ENCODE assay signal across 9 cellular contexts in the genomic region with DNA sequence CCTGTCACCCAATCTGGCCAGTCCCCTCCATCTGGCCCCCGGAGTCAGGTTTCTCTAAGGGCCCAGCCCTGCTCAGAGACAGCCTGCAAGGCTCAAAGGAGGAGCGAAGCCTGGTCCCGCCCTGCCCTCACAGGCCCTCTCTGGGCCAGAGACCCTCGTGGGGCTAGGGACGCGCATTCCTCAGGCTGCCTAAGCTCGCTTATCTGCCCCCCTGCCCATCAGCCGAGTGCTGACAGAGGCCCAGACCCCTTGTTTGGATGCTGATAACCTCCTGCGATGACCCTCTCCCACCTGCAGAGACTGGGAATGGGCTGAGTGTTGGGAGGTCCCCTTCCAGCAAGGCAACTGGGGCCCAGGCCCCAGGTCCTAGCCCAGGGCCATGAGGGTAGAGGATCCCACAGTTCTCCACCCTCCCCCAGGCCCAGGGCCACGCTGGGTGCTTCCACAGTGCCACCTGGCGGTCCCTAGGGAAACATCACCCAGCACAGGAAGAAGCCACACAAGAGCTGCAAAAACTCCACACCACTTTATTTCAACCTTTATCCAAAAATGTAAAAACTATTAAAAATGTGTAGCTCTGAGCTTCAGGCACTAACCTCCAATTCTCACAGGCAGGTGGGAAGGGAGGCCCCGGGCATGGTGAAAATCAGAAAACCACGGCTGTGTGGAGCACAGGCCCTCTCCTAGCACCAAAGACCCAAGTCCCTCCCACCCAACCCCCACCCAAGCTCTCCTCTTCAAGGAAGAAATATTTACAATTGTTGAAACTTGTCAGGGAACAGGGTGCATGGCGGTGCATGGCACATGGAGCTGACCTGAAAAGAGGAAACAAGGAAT. TPM values are rescaled to one million over a fixed set of nuclear protein-coding genes. Genes with fewer than 3 reads are reported as not detected.
DNase-seq lines count a peak whose midpoint lies in the region; ATAC-seq lines count a peak whose summit lies in the region.
"Had no signal": no experiment of that assay in that cellular context is flagged by ENCODE, and none has a peak within 500 bp of the region (broad histone marks: within the 10 kb centered on the region; RNA-seq: fewer than 3 reads in every experiment).

No MANE protein-coding gene starts in this region.

- peak overlapping the region; percentile 14 for H3K4me3 Mint-ChIP-seq in activated CD4-positive, alpha-beta memory T cell treated with anti-CD3 and anti-CD28 coated beads, Interleukin-2, amount 10 ng/mL, durations not matched to agents 7 days and 5 days

- H3K27ac Mint-ChIP-seq in activated CD4-positive, alpha-beta memory T cell treated with anti-CD3 and anti-CD28 coated beads, Interleukin-2, amount 10 ng/mL, durations not matched to agents 7 days and 5 days, result no peak overlapping the region

- peak; percentile 37 for ATAC-seq in GM21723 (IDR thresholded peaks at IDR 0.05; ENCODE audit: unreplicated experiment)
- no peak for ATAC-seq in HG02588 (IDR thresholded peaks at IDR 0.05; ENCODE audit: unreplicated experiment)

- H3K9me3 Mint-ChIP-seq in activated CD4-positive, alpha-beta memory T cell treated with anti-CD3 and anti-CD28 coated beads, Interleukin-2, amount 10 ng/mL, durations not matched to agents 7 days and 5 days, result no peaks in the 10 kb centered on the region

- POLR2A ChIA-PET in activated CD4-positive, alpha-beta memory T cell treated with anti-CD3 and anti-CD28 coated beads, Interleukin-2, amount 10 ng/mL, durations not matched to agents 7 days and 5 days (lab: Charles Lee), result interaction anchor here (0.7 to 2.6 kb wide), 7 partner anchors 9 to 179 kb away, joined by 3 to 11 read pairs (median 4); partner anchors contain the start of genes FBXW4 and OGA

- DNase-seq in C1 segment of cervical spinal cord (lab: John Stamatoyannopoulos, UW) (peak in 10 of 14 donors; percentile 6 to 63 (median 14)), NCI-H524 treated with DMSO at 0.1 percent for 48 hours (lab: John Stamatoyannopoulos, UW) (peak; percentile 28), midbrain (lab: John Stamatoyannopoulos, UW) (peak; percentile 65)
- DNase-seq in activated CD4-positive, alpha-beta memory T cell treated with anti-CD3 and anti-CD28 coated beads, Interleukin-2, amount 10 ng/mL, durations not matched to agents 7 days and 5 days, result peak; percentile 75
- peak; percentile 49 for DNase-seq in effector CD8-positive, alpha-beta T cell (lab: John Stamatoyannopoulos, UW)
- peak; percentile 85 for DNase-seq in stimulated activated CD8-positive, alpha-beta memory T cell treated with anti-CD3 and anti-CD28 coated beads, Interleukin-4, amount 100 ng/mL, for 48 hours

- peaks cover 23% of the 10 kb centered on the region for H3K27me3 Mint-ChIP-seq in activated CD4-positive, alpha-beta memory T cell treated with anti-CD3 and anti-CD28 coated beads, Interleukin-2, amount 10 ng/mL, durations not matched to agents 7 days and 5 days

- H3K36me3 Mint-ChIP-seq in activated CD4-positive, alpha-beta memory T cell treated with anti-CD3 and anti-CD28 coated beads, Interleukin-2, amount 10 ng/mL, durations not matched to agents 7 days and 5 days (ENCODE audit: low read depth), result peaks cover 24% of the 10 kb centered on the region

- CTCF ChIA-PET in activated CD4-positive, alpha-beta memory T cell treated with anti-CD3 and anti-CD28 coated beads, Interleukin-2, amount 10 ng/mL, durations not matched to agents 7 days and 5 days (lab: Charles Lee), result interaction anchor here (0.6 to 5.1 kb wide), 48 partner anchors 8 to 619 kb away, joined by 3 to 140 read pairs (median 4); partner anchors contain the start of genes DPCD, OGA and POLL

- peaks cover 60% of the 10 kb centered on the region for H3K4me1 Mint-ChIP-seq in activated CD4-positive, alpha-beta memory T cell treated with anti-CD3 and anti-CD28 coated beads, Interleukin-2, amount 10 ng/mL, durations not matched to agents 7 days and 5 days

RNA-seq across cellular contexts. Expression of gene NPM3, which starts 2.2 kb away (rescaled TPM):
- 10 to 100 TPM; 26.6 to 26.7 TPM for total RNA-seq in activated CD4-positive, alpha-beta memory T cell treated with anti-CD3 and anti-CD28 coated beads, Interleukin-2, amount 10 ng/mL, durations not matched to agents 7 days and 5 days

RNA-seq across cellular contexts. Expression of gene FGF8, which starts 5.1 kb away (rescaled TPM):
- not detected for total RNA-seq in activated CD4-positive, alpha-beta memory T cell treated with anti-CD3 and anti-CD28 coated beads, Interleukin-2, amount 10 ng/mL, durations not matched to agents 7 days and 5 days
- total RNA-seq: T-helper 1 cell treated with Interleukin-12 subunit alpha and Interleukin-12 subunit beta and Interleukin-4 antibody, amounts not matched to agents 30 ng/mL and 1 ng/mL, for 36 hours had no signal

RNA-seq across cellular contexts. Expression of gene OGA, which starts 37.2 kb away (rescaled TPM):
- total RNA-seq in activated CD4-positive, alpha-beta memory T cell treated with anti-CD3 and anti-CD28 coated beads, Interleukin-2, amount 10 ng/mL, durations not matched to agents 7 days and 5 days, result 100 to 1,000 TPM; 142 to 145 TPM

Comparison
In these comparisons a context has a peak if more than half of its experiments do, and no peak if none do; other contexts are left out.
1. DNase-seq: peak in every context shown above with its lines; median percentile 85 in stimulated activated CD8-positive, alpha-beta memory T cell treated with anti-CD3 and anti-CD28 coated beads, Interleukin-4, amount 100 ng/mL, for 48 hours; 75 in activated CD4-positive, alpha-beta memory T cell treated with anti-CD3 and anti-CD28 coated beads, Interleukin-2, amount 10 ng/mL, durations not matched to agents 7 days and 5 days; 65 in midbrain; 49 in effector CD8-positive, alpha-beta T cell; 28 in NCI-H524 treated with DMSO at 0.1 percent for 48 hours; 14 in C1 segment of cervical spinal cord.